In the genomic region with DNA sequence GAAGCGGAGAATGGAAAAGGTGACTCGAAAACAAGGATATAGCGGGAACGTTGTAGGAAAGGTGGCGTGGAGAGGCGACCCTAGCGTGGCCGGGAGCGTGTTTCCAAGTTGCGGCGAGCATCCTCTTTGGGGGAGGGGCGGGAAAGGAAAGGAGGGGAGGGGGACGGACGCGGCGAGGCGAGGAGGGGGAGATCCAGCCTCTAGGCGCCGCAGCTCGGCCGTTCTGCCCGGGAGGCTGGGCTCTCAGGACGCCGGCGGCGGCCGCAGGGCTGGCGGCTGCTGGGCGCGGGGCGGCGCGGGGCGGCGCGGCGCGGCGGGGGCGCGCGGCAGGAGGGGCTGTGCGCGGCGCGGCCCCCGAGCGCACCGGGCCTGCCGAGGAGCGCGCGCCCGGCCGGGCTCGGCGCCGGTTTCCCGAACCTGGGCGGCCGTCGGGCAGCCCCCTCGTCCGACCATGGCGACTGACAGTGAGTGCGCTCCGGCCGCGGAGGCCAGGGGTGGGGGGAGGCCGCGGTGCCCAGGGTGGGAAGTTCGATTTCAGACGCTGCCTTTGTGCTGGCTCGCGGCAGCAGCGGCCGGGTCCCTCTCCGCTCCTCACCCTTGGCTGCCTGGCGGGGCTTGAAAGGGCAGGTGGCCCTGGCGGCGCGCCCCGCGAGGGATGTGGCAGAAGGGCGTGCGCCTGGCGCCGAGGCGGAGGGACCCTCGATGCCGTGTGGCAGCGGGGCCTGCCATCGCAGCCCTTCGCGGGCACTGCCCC, we compare ENCODE assay signal across 8 cellular contexts. TPM values are rescaled to one million over a fixed set of nuclear protein-coding genes. Genes with fewer than 3 reads are reported as not detected.
DNase-seq lines count a peak whose midpoint lies in the region; ATAC-seq and TF ChIP-seq lines count a peak whose summit lies in the region.

A gene (plus strand): TSS at position 357 of the 754 bp plus-strand sequence.

- no peak within 1 kb of the TSS for H3K27ac Mint-ChIP-seq in activated naive CD8-positive, alpha-beta T cell treated with anti-CD3 and anti-CD28 coated beads for 36 hours
- no peak within 1 kb of the TSS for H3K27ac Mint-ChIP-seq in stimulated activated naive B cell treated with anti-CD40 and anti-IgM and Interleukin-4, amounts not matched to agents 10 μg/mL and 1 μg/mL and 100 μg/mL, for 72 hours

- no peak within 1 kb of the TSS for H3K9ac ChIP-seq in iPS-18a (ENCODE audit: low read length)

- H3K4me1 Mint-ChIP-seq in activated naive CD8-positive, alpha-beta T cell treated with anti-CD3 and anti-CD28 coated beads for 36 hours = peaks cover 5% of the 10 kb centered on the region
- peaks cover 5 to 14% of the 10 kb centered on the region in 2 donors for H3K4me1 Mint-ChIP-seq in stimulated activated naive B cell treated with anti-CD40 and anti-IgM and Interleukin-4, amounts not matched to agents 10 μg/mL and 1 μg/mL and 100 μg/mL, for 72 hours

- H3K4me3 ChIP-seq in ACC112 (ENCODE audit: low read depth, low read length) = peak within 1 kb of the TSS; percentile 78
- peak within 1 kb of the TSS; percentile 57 for H3K4me3 ChIP-seq in HEK293 (ENCODE audit: low read depth, low read length)
- H3K4me3 ChIP-seq in iPS-18a (ENCODE audit: low read length) = peak within 1 kb of the TSS; percentile 64

- CTCF ChIA-PET in HEK293 (lab: Yijun Ruan, JAX) = no interaction called here

- ATAC-seq in stimulated activated naive B cell treated with anti-CD40 and anti-IgM and Interleukin-4, amounts not matched to agents 10 μg/mL and 1 μg/mL and 100 μg/mL, for 72 hours (replicated peaks) = peak; percentile 41 to 45
- ATAC-seq in HG03196 (IDR thresholded peaks at IDR 0.05; ENCODE audit: unreplicated experiment) (no peak), GM21786 (IDR thresholded peaks at IDR 0.05; ENCODE audit: unreplicated experiment) (no peak), HG03354 (IDR thresholded peaks at IDR 0.05; ENCODE audit: poor library complexity, severe bottlenecking, unreplicated experiment) (no peak)

- peaks cover 66% of the 10 kb centered on the region for H3K27me3 Mint-ChIP-seq in activated naive CD8-positive, alpha-beta T cell treated with anti-CD3 and anti-CD28 coated beads for 36 hours
- H3K27me3 Mint-ChIP-seq in stimulated activated naive B cell treated with anti-CD40 and anti-IgM and Interleukin-4, amounts not matched to agents 10 μg/mL and 1 μg/mL and 100 μg/mL, for 72 hours = peaks cover 36 to 63% of the 10 kb centered on the region in 2 donors

- POLR2A ChIA-PET in HEK293 (lab: Yijun Ruan, JAX) = no interaction called here

- peaks cover 54% of the 10 kb centered on the region for H3K27me3 ChIP-seq in ACC112 (ENCODE audit: insufficient read depth, low read length)
- peaks cover 41% of the 10 kb centered on the region for H3K27me3 ChIP-seq in iPS-18a (ENCODE audit: control insufficient read depth, insufficient read depth, low read length)

- DNase-seq in activated naive CD8-positive, alpha-beta T cell treated with anti-CD3 and anti-CD28 coated beads for 36 hours = peak; percentile 23
- DNase-seq in stimulated activated naive B cell treated with anti-CD40 and anti-IgM and Interleukin-4, amounts not matched to agents 10 μg/mL and 1 μg/mL and 100 μg/mL, for 72 hours = no peak

- no peaks in the 10 kb centered on the region for H3K36me3 Mint-ChIP-seq in activated naive CD8-positive, alpha-beta T cell treated with anti-CD3 and anti-CD28 coated beads for 36 hours
- H3K36me3 Mint-ChIP-seq in stimulated activated naive B cell treated with anti-CD40 and anti-IgM and Interleukin-4, amounts not matched to agents 10 μg/mL and 1 μg/mL and 100 μg/mL, for 72 hours = peaks cover 0 to 6% of the 10 kb centered on the region in 2 donors

- H3K4me3 Mint-ChIP-seq in activated naive CD8-positive, alpha-beta T cell treated with anti-CD3 and anti-CD28 coated beads for 36 hours = peak within 1 kb of the TSS; percentile 74
- peak within 1 kb of the TSS; percentile 75 to 78 for H3K4me3 Mint-ChIP-seq in stimulated activated naive B cell treated with anti-CD40 and anti-IgM and Interleukin-4, amounts not matched to agents 10 μg/mL and 1 μg/mL and 100 μg/mL, for 72 hours

- H3K79me2 ChIP-seq in ACC112 (ENCODE audit: control insufficient read depth, insufficient read depth, low read length, unreplicated experiment) = no peaks in the 10 kb centered on the region

- H3K9me3 ChIP-seq in HEK293 (ENCODE audit: control insufficient read depth, insufficient read depth, low read depth, low read length) (no peaks in the 10 kb centered on the region), iPS-18a (ENCODE audit: control insufficient read depth, low read depth, low read length) (no peaks in the 10 kb centered on the region)

- no peaks in the 10 kb centered on the region for H3K9me3 Mint-ChIP-seq in activated naive CD8-positive, alpha-beta T cell treated with anti-CD3 and anti-CD28 coated beads for 36 hours
- no peaks in the 10 kb centered on the region for H3K9me3 Mint-ChIP-seq in stimulated activated naive B cell treated with anti-CD40 and anti-IgM and Interleukin-4, amounts not matched to agents 10 μg/mL and 1 μg/mL and 100 μg/mL, for 72 hours

- no peak for TF ChIP-seq CTCF in HEK293 (tag by site-specific recombination; IDR thresholded peaks at IDR 0.05)

- H3K36me3 ChIP-seq in ACC112 (ENCODE audit: insufficient read depth, low read length) = no peaks in the 10 kb centered on the region
- H3K36me3 ChIP-seq in HEK293 (ENCODE audit: control insufficient read depth in 2 of 2, insufficient read depth in 1 of 2, low read length in 2 of 2) = no peaks in the 10 kb centered on the region
- no peaks in the 10 kb centered on the region for H3K36me3 ChIP-seq in iPS-18a (ENCODE audit: control insufficient read depth, low read depth, low read length)

- H2AFZ ChIP-seq in ACC112 (ENCODE audit: low read length, unreplicated experiment) = peak within 1 kb of the TSS; percentile 33

- H3K4me1 ChIP-seq in ACC112 (ENCODE audit: control insufficient read depth, insufficient read depth, low read length, unreplicated experiment) (no peaks in the 10 kb centered on the region), HEK293 (ENCODE audit: control insufficient read depth, insufficient read depth, low read length) (no peaks in the 10 kb centered on the region), iPS-18a (ENCODE audit: control insufficient read depth, low read depth, low read length) (no peaks in the 10 kb centered on the region)

- no peak within 1 kb of the TSS for H3K27ac ChIP-seq in ACC112 (ENCODE audit: low read depth, low read length)
- no peak within 1 kb of the TSS; the same call in 1 of the 2 replicates for H3K27ac ChIP-seq in HEK293 (ENCODE audit: extremely low read depth, low read depth, low read length)
- no peak within 1 kb of the TSS for H3K27ac ChIP-seq in iPS-18a (ENCODE audit: low read length)

TF ChIP-seq in HEK293, 187 proteins besides CTCF, POLR2A, EP300 and RAD21:
- TF ChIP-seq, protein P1, sequence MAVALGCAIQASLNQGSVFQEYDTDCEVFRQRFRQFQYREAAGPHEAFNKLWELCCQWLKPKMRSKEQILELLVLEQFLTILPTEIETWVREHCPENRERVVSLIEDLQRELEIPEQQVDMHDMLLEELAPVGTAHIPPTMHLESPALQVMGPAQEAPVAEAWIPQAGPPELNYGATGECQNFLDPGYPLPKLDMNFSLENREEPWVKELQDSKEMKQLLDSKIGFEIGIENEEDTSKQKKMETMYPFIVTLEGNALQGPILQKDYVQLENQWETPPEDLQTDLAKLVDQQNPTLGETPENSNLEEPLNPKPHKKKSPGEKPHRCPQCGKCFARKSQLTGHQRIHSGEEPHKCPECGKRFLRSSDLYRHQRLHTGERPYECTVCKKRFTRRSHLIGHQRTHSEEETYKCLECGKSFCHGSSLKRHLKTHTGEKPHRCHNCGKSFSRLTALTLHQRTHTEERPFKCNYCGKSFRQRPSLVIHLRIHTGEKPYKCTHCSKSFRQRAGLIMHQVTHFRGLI (tag by site-specific recombination; IDR thresholded peaks at IDR 0.05) = 0 out of 2 replicates have a peak, but pooled peaks have one; percentile 22
- no peak for TF ChIP-seq ZNF629 (tag by site-specific recombination; IDR thresholded peaks at IDR 0.05)
- peak; percentile 64; the same call in 1 of the 2 replicates for TF ChIP-seq ZNF202 (tag by site-specific recombination; IDR thresholded peaks at IDR 0.05; ENCODE audit: borderline replicate concordance)
- TF ChIP-seq ZBTB8A (tag by site-specific recombination; IDR thresholded peaks at IDR 0.05) = peak; percentile 42
- TF ChIP-seq, protein P2, sequence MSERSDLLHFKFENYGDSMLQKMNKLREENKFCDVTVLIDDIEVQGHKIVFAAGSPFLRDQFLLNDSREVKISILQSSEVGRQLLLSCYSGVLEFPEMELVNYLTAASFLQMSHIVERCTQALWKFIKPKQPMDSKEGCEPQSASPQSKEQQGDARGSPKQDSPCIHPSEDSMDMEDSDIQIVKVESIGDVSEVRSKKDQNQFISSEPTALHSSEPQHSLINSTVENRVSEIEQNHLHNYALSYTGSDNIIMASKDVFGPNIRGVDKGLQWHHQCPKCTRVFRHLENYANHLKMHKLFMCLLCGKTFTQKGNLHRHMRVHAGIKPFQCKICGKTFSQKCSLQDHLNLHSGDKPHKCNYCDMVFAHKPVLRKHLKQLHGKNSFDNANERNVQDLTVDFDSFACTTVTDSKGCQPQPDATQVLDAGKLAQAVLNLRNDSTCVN (tag by site-specific recombination; optimal IDR thresholded peaks at IDR 0.05) = peak; percentile 37

RNA-seq across cellular contexts. Expression of the gene that starts here (rescaled TPM):
- under 1 TPM in 1 of 2 experiments, not detected in 1; 0.14 TPM for total RNA-seq in activated naive CD8-positive, alpha-beta T cell treated with anti-CD3 and anti-CD28 coated beads for 36 hours

Comparison
In these comparisons a context has a peak if more than half of its experiments do, and no peak if none do; other contexts are left out.
1. Peak in DNase-seq in activated naive CD8-positive, alpha-beta T cell treated with anti-CD3 and anti-CD28 coated beads for 36 hours; RNA of the gene not detected or under 1 TPM.
2. ATAC-seq: peak in stimulated activated naive B cell treated with anti-CD40 and anti-IgM and Interleukin-4, amounts not matched to agents 10 μg/mL and 1 μg/mL and 100 μg/mL, for 72 hours (2 of 2); none in HG03196 (single experiment), GM21786 (single experiment) and HG03354 (single experiment).
3. Peak in every context shown above with its lines, with median percentiles within 50 percentile points of each other: H3K4me3 ChIP-seq.